ENCODE assay signal across 16 cellular contexts in genomic region chr4:808860-809570, GRCh38.
"Had no signal": no experiment of that assay in that cellular context is flagged by ENCODE, and none has a peak within 500 bp of the region (broad histone marks: within the 10 kb centered on the region; RNA-seq: fewer than 3 reads in every experiment).

No MANE protein-coding gene starts in this region.

- H3K4me3 ChIP-seq: breast epithelium, left ventricle myocardium inferior, stomach had no signal

- H3K36me3 ChIP-seq: breast epithelium, heart left ventricle, left ventricle myocardium inferior, neutrophil, stomach had no signal

- H3K4me1 Mint-ChIP-seq: activated naive CD8-positive, alpha-beta T cell treated with anti-CD3 and anti-CD28 coated beads, Interleukin-2, amount 10 ng/mL, durations not matched to agents 7 days and 5 days had no signal

- DNase-seq: activated CD4-positive, alpha-beta memory T cell treated with anti-CD3 and anti-CD28 coated beads for 36 hours; activated gamma-delta T cell; activated naive CD8-positive, alpha-beta T cell treated with anti-CD3 and anti-CD28 coated beads, Interleukin-2, amount 10 ng/mL, durations not matched to agents 7 days and 5 days; activated T-cell treated with anti-CD3 and anti-CD28 coated beads, Interleukin-2, amount 50 U/mL, for 48 hours; heart left ventricle; left ventricle myocardium inferior; stimulated activated CD4-positive, alpha-beta T cell treated with anti-CD3 and anti-CD28 coated beads, Interleukin-4, amount 100 ng/mL, for 24 hours; stomach; T-helper 9 cell had no signal

- H3K27ac Mint-ChIP-seq: activated CD4-positive, alpha-beta memory T cell treated with anti-CD3 and anti-CD28 coated beads for 36 hours; activated naive CD8-positive, alpha-beta T cell treated with anti-CD3 and anti-CD28 coated beads, Interleukin-2, amount 10 ng/mL, durations not matched to agents 7 days and 5 days had no signal

- H3K4me1 ChIP-seq: breast epithelium, heart left ventricle, left ventricle myocardium inferior, stomach had no signal

- H3K27ac ChIP-seq: breast epithelium, heart left ventricle, left ventricle myocardium inferior, neutrophil, stomach, VCaP had no signal

- H3K9me3 ChIP-seq: breast epithelium, neutrophil, stomach had no signal

- FAIRE-seq: colon, frontal cortex, islet of Langerhans, urothelium cell line had no signal

- H3K4me3 Mint-ChIP-seq: activated CD4-positive, alpha-beta memory T cell treated with anti-CD3 and anti-CD28 coated beads for 36 hours; activated naive CD8-positive, alpha-beta T cell treated with anti-CD3 and anti-CD28 coated beads, Interleukin-2, amount 10 ng/mL, durations not matched to agents 7 days and 5 days had no signal

- H3K36me3 Mint-ChIP-seq: activated CD4-positive, alpha-beta memory T cell treated with anti-CD3 and anti-CD28 coated beads for 36 hours; activated naive CD8-positive, alpha-beta T cell treated with anti-CD3 and anti-CD28 coated beads, Interleukin-2, amount 10 ng/mL, durations not matched to agents 7 days and 5 days had no signal
